ENCODE assay signal across 26 cellular contexts in genomic region chr1:180939706-180940094, GRCh38. TPM values are rescaled to one million over a fixed set of nuclear protein-coding genes. Genes with fewer than 3 reads are reported as not detected.
DNase-seq lines count a peak whose midpoint lies in the region; ATAC-seq and TF ChIP-seq lines count a peak whose summit lies in the region.
"Had no signal": no experiment of that assay in that cellular context is flagged by ENCODE, and none has a peak within 500 bp of the region (broad histone marks: within the 10 kb centered on the region; RNA-seq: fewer than 3 reads in every experiment).

No MANE protein-coding gene starts in this region.

- H2BK15ac ChIP-seq in neuronal stem cell (ENCODE audit: low read length), result no peak overlapping the region

- peaks cover 4% of the 10 kb centered on the region for H3K27me3 Mint-ChIP-seq in brain
- H3K27me3 Mint-ChIP-seq: CD4-positive, alpha-beta T cell; T-cell had no signal

- peaks cover 0 to 7% (median 0%) of the 10 kb centered on the region in 11 experiments; a peak in 1 of 22 replicates for H3K9me3 ChIP-seq in BLaER1 treated with 17β-estradiol and CSF1 and Interleukin-3, amounts not matched to agents 10 nM and 100 nM (replicated peaks in 1 of 11)
- H3K9me3 ChIP-seq in KOPT-K1 (ENCODE audit: insufficient read depth, low read length, poor library complexity, severe bottlenecking) (no peaks in the 10 kb centered on the region), neuronal stem cell (replicated peaks in 1 of 2; ENCODE audit: control insufficient read depth in 2 of 2, insufficient read depth in 1 of 2, low read depth in 1 of 2, low read length in 2 of 2) (no peaks in the 10 kb centered on the region)
- H3K9me3 ChIP-seq: SJSA1 had no signal

- no peaks in the 10 kb centered on the region for H3K79me1 ChIP-seq in neuronal stem cell (ENCODE audit: low read depth, low read length)

- H3K9me3 Mint-ChIP-seq in brain, result no peaks in the 10 kb centered on the region
- H3K9me3 Mint-ChIP-seq: CD4-positive, alpha-beta T cell; H9; T-cell had no signal

- peaks cover 38 to 71% (median 62%) of the 10 kb centered on the region in 10 experiments for H3K4me1 ChIP-seq in BLaER1 treated with 17β-estradiol and CSF1 and Interleukin-3, amounts not matched to agents 10 nM and 100 nM
- H3K4me1 ChIP-seq in neuronal stem cell (ENCODE audit: control insufficient read depth in 2 of 2, insufficient read depth in 1 of 2, low read depth in 1 of 2, low read length in 2 of 2), result peaks cover 0 to 6% of the 10 kb centered on the region in 2 donors
- H3K4me1 ChIP-seq: SJSA1 had no signal

- peak overlapping the region in 10 of 11 experiments; percentile 19 to 98 (median 94); a peak in 17 of 22 replicates for H3K4me2 ChIP-seq in BLaER1 treated with 17β-estradiol and CSF1 and Interleukin-3, amounts not matched to agents 10 nM and 100 nM
- H3K4me2 ChIP-seq in neuronal stem cell (ENCODE audit: insufficient read depth, low read length, poor library complexity, severe bottlenecking), result no peak overlapping the region

- peaks cover 11% of the 10 kb centered on the region for H3K36me3 Mint-ChIP-seq in brain

- H3K18ac ChIP-seq in neuronal stem cell (ENCODE audit: low read length), result no peak overlapping the region

- no CpG with 5 or more reads among the region's 3 CpGs for WGBS in neuronal stem cell (ENCODE audit: extremely low coverage in 2 of 2, insufficient read length in 2 of 2, insufficient replicate concordance in 1 of 2), 2 donors

- no peak for TF ChIP-seq CTCF in brain (conservative IDR thresholded peaks at IDR 0.05)

- DNase-seq in neuronal stem cell (ENCODE audit: low spot score) (no peak), NCI-H146 (lab: John Stamatoyannopoulos, UW) (no peak), SW 1271 (lab: John Stamatoyannopoulos, UW) (no peak)
- DNase-seq in stimulated activated CD4-positive, alpha-beta T cell treated with anti-CD3 and anti-CD28 coated beads, Interleukin-15, amount 100 ng/mL, for 24 hours, result no peak
- DNase-seq: 8988T; CD4-positive, alpha-beta T cell; GM23248; H9; KG1; MM.1S; NCI-H1048; NCI-H1417; NCI-H1694 treated with DMSO at 0.1 percent for 48 hours; NCI-H2081 treated with DMSO at 0.1 percent for 48 hours; NCI-H2171; NCI-H226; NCI-H510A treated with DMSO at 0.1 percent for 48 hours; NCI-H774; NK-92 treated with Interleukin-12 subunit alpha and Interleukin-12 subunit beta, amount 100 ng/mL, for 24 hours; PC-3; T-cell had no signal

- H2AFZ ChIP-seq in neuronal stem cell (ENCODE audit: low read length), result no peak overlapping the region
- H2AFZ ChIP-seq: GM23248 had no signal

- no peak overlapping the region for H3K23ac ChIP-seq in neuronal stem cell (ENCODE audit: low read depth, low read length, poor library complexity)

- peaks cover 0 to 28% (median 0%) of the 10 kb centered on the region in 11 experiments; a peak in 7 of 22 replicates for H4K20me1 ChIP-seq in BLaER1 treated with 17β-estradiol and CSF1 and Interleukin-3, amounts not matched to agents 10 nM and 100 nM

- peaks cover 0 to 31% (median 0%) of the 10 kb centered on the region in 11 experiments; a peak in 2 of 22 replicates for H3K27me3 ChIP-seq in BLaER1 treated with 17β-estradiol and CSF1 and Interleukin-3, amounts not matched to agents 10 nM and 100 nM
- H3K27me3 ChIP-seq in neuronal stem cell (ENCODE audit: control insufficient read depth in 3 of 3, insufficient read depth in 3 of 3, low read depth in 1 of 3, low read length in 3 of 3), result no peaks in the 10 kb centered on the region
- H3K27me3 ChIP-seq: SJSA1 had no signal

- peaks cover 0 to 2% (median 0%) of the 10 kb centered on the region in 11 experiments; a peak in 1 of 22 replicates for H3K36me3 ChIP-seq in BLaER1 treated with 17β-estradiol and CSF1 and Interleukin-3, amounts not matched to agents 10 nM and 100 nM
- H3K36me3 ChIP-seq in KOPT-K1 (ENCODE audit: insufficient read depth, low read length), result no peaks in the 10 kb centered on the region
- H3K36me3 ChIP-seq in neuronal stem cell (replicated peaks in 1 of 2; ENCODE audit: control insufficient read depth in 2 of 2, insufficient read depth in 2 of 2, low read length in 2 of 2), result peaks cover 0 to 2% of the 10 kb centered on the region in 2 donors

- no peak for ATAC-seq in HG03521 (IDR thresholded peaks at IDR 0.05; ENCODE audit: unreplicated experiment)
- ATAC-seq: PC-3, T-cell had no signal

- H2AK5ac ChIP-seq in neuronal stem cell (ENCODE audit: low read depth, low read length), result no peak overlapping the region

- H2BK120ac ChIP-seq in neuronal stem cell (ENCODE audit: low read depth, low read length), result no peak overlapping the region

- H3K4me3 Mint-ChIP-seq in brain, result no peak overlapping the region
- H3K4me3 Mint-ChIP-seq: CD4-positive, alpha-beta T cell; H9; T-cell had no signal

- H3K4me3 ChIP-seq in BLaER1 treated with 17β-estradiol and CSF1 and Interleukin-3, amounts not matched to agents 10 nM and 100 nM, result no peak overlapping the region
- H3K4me3 ChIP-seq in neuronal stem cell (ENCODE audit: low read length in 2 of 2), result peak overlapping the region in 1 of 2 donors; percentile 15
- H3K4me3 ChIP-seq: GM23248, SJSA1 had no signal

- H2BK5ac ChIP-seq in neuronal stem cell (ENCODE audit: low read length), result no peak overlapping the region

- H3K14ac ChIP-seq in neuronal stem cell (ENCODE audit: low read length), result no peak overlapping the region

- no peak overlapping the region for H4K8ac ChIP-seq in neuronal stem cell (ENCODE audit: low read depth, low read length)

- H3K27ac ChIP-seq in BLaER1 treated with 17β-estradiol and CSF1 and Interleukin-3, amounts not matched to agents 10 nM and 100 nM, result no peak overlapping the region
- H3K27ac ChIP-seq in KOPT-K1 (ENCODE audit: low read depth, low read length, poor library complexity, severe bottlenecking) (peak overlapping the region; percentile 45), neuronal stem cell (replicated peaks; ENCODE audit: low read length) (no peak overlapping the region)
- H3K27ac ChIP-seq: GM23248, SJSA1 had no signal

- H3K4me1 Mint-ChIP-seq in brain, result no peaks in the 10 kb centered on the region

- H3K9ac ChIP-seq in BLaER1 treated with 17β-estradiol and CSF1 and Interleukin-3, amounts not matched to agents 10 nM and 100 nM, result no peak overlapping the region
- peak overlapping the region; percentile 47 for H3K9ac ChIP-seq in neuronal stem cell (ENCODE audit: low read depth, low read length, poor library complexity)
- H3K9ac ChIP-seq: GM23248 had no signal

- peak overlapping the region; percentile 5 to 44 (median 23) for H3K27ac Mint-ChIP-seq in brain
- H3K27ac Mint-ChIP-seq: CD4-positive, alpha-beta T cell; H9; T-cell had no signal

- no peak overlapping the region for H4K91ac ChIP-seq in neuronal stem cell (ENCODE audit: low read depth, low read length, poor library complexity)

- no peak overlapping the region for H3K4ac ChIP-seq in neuronal stem cell (ENCODE audit: low read length)

- no peak overlapping the region for H2BK12ac ChIP-seq in neuronal stem cell (ENCODE audit: low read length)

RNA-seq across cellular contexts. Expression of gene KIAA1614, which starts 27.0 kb away (rescaled TPM):
- polyA plus RNA-seq in brain (ENCODE audit: insufficient read depth, low read depth, low replicate concordance), result 8.3 TPM
- 3.4 TPM for polyA plus RNA-seq in neuronal stem cell (2013, experiment 1 of 2)
- polyA plus RNA-seq in neuronal stem cell (2013, experiment 2 of 2), result 3.7 TPM
